Comparison of ENCODE assay signal across 21 cellular contexts in genomic region chr1:230750576-230750975, GRCh38. TPM values are rescaled to one million over a fixed set of nuclear protein-coding genes. Genes with fewer than 3 reads are reported as not detected.
A peak's percentile ranks its signal among the peaks of the same experiment; 100 is the strongest.
DNase-seq lines count a peak whose midpoint lies in the region; ATAC-seq and TF ChIP-seq lines count a peak whose summit lies in the region.
"Had no signal": no experiment of that assay in that cellular context is flagged by ENCODE, and none has a peak within 500 bp of the region (broad histone marks: within the 10 kb centered on the region; RNA-seq: fewer than 3 reads in every experiment).

No MANE protein-coding gene starts in this region.

- H3K27me3 ChIP-seq in endodermal cell (ENCODE audit: control insufficient read depth, insufficient read depth, low read length, poor library complexity, severe bottlenecking) (no peaks in the 10 kb centered on the region), neuronal stem cell (ENCODE audit: control insufficient read depth in 3 of 3, insufficient read depth in 3 of 3, low read depth in 1 of 3, low read length in 3 of 3) (peaks cover 0 to 3% (median 0%) of the 10 kb centered on the region in 3 experiments)
- H3K27me3 ChIP-seq: tibial artery had no signal

- no peak overlapping the region for H2BK5ac ChIP-seq in neuronal stem cell (ENCODE audit: low read length)

- H4K91ac ChIP-seq in neuronal stem cell (ENCODE audit: low read depth, low read length, poor library complexity), result peak overlapping the region; percentile 44

- H3K9ac ChIP-seq in endodermal cell (ENCODE audit: extremely low read depth, low read length, poor library complexity, severe bottlenecking), result no peak overlapping the region
- no peak overlapping the region for H3K9ac ChIP-seq in neuronal stem cell (ENCODE audit: low read depth, low read length, poor library complexity)

- H3K27ac Mint-ChIP-seq in endodermal cell, result peak overlapping the region; percentile 58
- H3K27ac Mint-ChIP-seq: immature natural killer cell had no signal

- H2AK5ac ChIP-seq in neuronal stem cell (ENCODE audit: low read depth, low read length), result peak overlapping the region; percentile 54

- H3K23ac ChIP-seq in neuronal stem cell (ENCODE audit: low read depth, low read length, poor library complexity), result no peak overlapping the region

- no peak overlapping the region for H2AFZ ChIP-seq in neuronal stem cell (ENCODE audit: low read length)

- no peak overlapping the region for H2BK12ac ChIP-seq in neuronal stem cell (ENCODE audit: low read length)

- no peak overlapping the region for H3K4me2 ChIP-seq in neuronal stem cell (ENCODE audit: insufficient read depth, low read length, poor library complexity, severe bottlenecking)

- H3K4me1 Mint-ChIP-seq in endodermal cell, result peaks cover 41% of the 10 kb centered on the region

- H4K8ac ChIP-seq in neuronal stem cell (ENCODE audit: low read depth, low read length), result no peak overlapping the region

- no peak overlapping the region for H3K14ac ChIP-seq in neuronal stem cell (ENCODE audit: low read length)

- H3K36me3 Mint-ChIP-seq in endodermal cell (ENCODE audit: low read depth), result no peaks in the 10 kb centered on the region
- H3K36me3 Mint-ChIP-seq: CD4-positive, alpha-beta memory T cell; immature natural killer cell had no signal

- H3K9me3 ChIP-seq in endodermal cell (ENCODE audit: control insufficient read depth, low read length) (no peaks in the 10 kb centered on the region), neuronal stem cell (replicated peaks in 1 of 2; ENCODE audit: control insufficient read depth in 2 of 2, insufficient read depth in 1 of 2, low read depth in 1 of 2, low read length in 2 of 2) (no peaks in the 10 kb centered on the region)
- H3K9me3 ChIP-seq: tibial artery had no signal

- no peak for ATAC-seq in activated CD4-positive, CD25-positive, alpha-beta regulatory T cell treated with anti-CD3 and anti-CD28 coated beads, Interleukin-2, amount 50 U/mL, for 24 hours
- ATAC-seq in HG02678 (IDR thresholded peaks at IDR 0.05; ENCODE audit: unreplicated experiment) (no peak), HG03442 (IDR thresholded peaks at IDR 0.05; ENCODE audit: unreplicated experiment) (no peak)
- ATAC-seq: K562 had no signal

- H3K27ac ChIP-seq in C4-2B (peak overlapping the region; percentile 92), endodermal cell (ENCODE audit: low read depth, low read length) (no peak overlapping the region), neuronal stem cell (replicated peaks; ENCODE audit: low read length) (no peak overlapping the region)
- H3K27ac ChIP-seq: tibial artery had no signal

- 96% methylated on average over 5 of the region's 5 CpGs; no CpG with 5 or more reads in 1 of the 2 experiments for WGBS in endodermal cell (ENCODE audit: insufficient coverage in 1 of 2, insufficient read length in 1 of 2), 2 experiments
- no CpG with 5 or more reads among the region's 5 CpGs for WGBS in neuronal stem cell (ENCODE audit: extremely low coverage in 2 of 2, insufficient read length in 2 of 2, insufficient replicate concordance in 1 of 2), 2 donors

- DNase-seq in NCI-H69 (lab: John Stamatoyannopoulos, UW), result peak; percentile 61
- DNase-seq in endodermal cell, result no peak
- DNase-seq in neuronal stem cell (ENCODE audit: low spot score), result no peak
- DNase-seq in stimulated activated CD4-positive, alpha-beta T cell treated with anti-CD3 and anti-CD28 coated beads, Interleukin-4, amount 100 ng/mL, for 4 hours, result no peak
- DNase-seq: activated CD4-positive, alpha-beta T cell treated with anti-CD3 and anti-CD28 coated beads for 1 hour; CD4-positive, alpha-beta memory T cell; effector CD4-positive, alpha-beta T cell; H9; immature natural killer cell; mammary epithelial cell; MV-4-11; NCI-H2081 treated with DMSO at 0.1 percent for 48 hours; NCI-H524; tibial artery had no signal

- no peak overlapping the region for H2BK120ac ChIP-seq in neuronal stem cell (ENCODE audit: low read depth, low read length)

- H3K27me3 Mint-ChIP-seq in endodermal cell (ENCODE audit: insufficient read depth), result no peaks in the 10 kb centered on the region

- no peak for TF ChIP-seq CTCF in C4-2B (conservative IDR thresholded peaks at IDR 0.05)
- no peak for TF ChIP-seq CTCF in endodermal cell (conservative IDR thresholded peaks at IDR 0.05)

- no peaks in the 10 kb centered on the region for H3K36me3 ChIP-seq in endodermal cell (ENCODE audit: control insufficient read depth, insufficient read depth, low read length)
- no peaks in the 10 kb centered on the region for H3K36me3 ChIP-seq in neuronal stem cell (replicated peaks in 1 of 2; ENCODE audit: control insufficient read depth in 2 of 2, insufficient read depth in 2 of 2, low read length in 2 of 2)
- H3K36me3 ChIP-seq: tibial artery had no signal

- no peaks in the 10 kb centered on the region for H3K9me3 Mint-ChIP-seq in endodermal cell
- H3K9me3 Mint-ChIP-seq: CD4-positive, alpha-beta memory T cell; H9; immature natural killer cell had no signal

- H3K4ac ChIP-seq in neuronal stem cell (ENCODE audit: low read length), result no peak overlapping the region

- H3K79me1 ChIP-seq in neuronal stem cell (ENCODE audit: low read depth, low read length), result no peaks in the 10 kb centered on the region

- peaks cover 10% of the 10 kb centered on the region for H3K4me1 ChIP-seq in endodermal cell (ENCODE audit: control insufficient read depth, insufficient read depth, low read length)
- H3K4me1 ChIP-seq in neuronal stem cell (ENCODE audit: control insufficient read depth in 2 of 2, insufficient read depth in 1 of 2, low read depth in 1 of 2, low read length in 2 of 2), result peaks cover 15 to 30% of the 10 kb centered on the region in 2 donors

- H3K4me3 Mint-ChIP-seq in endodermal cell, result no peak overlapping the region
- H3K4me3 Mint-ChIP-seq: CD4-positive, alpha-beta memory T cell; immature natural killer cell had no signal

- H3K4me3 ChIP-seq in endodermal cell (ENCODE audit: low read length) (no peak overlapping the region), neuronal stem cell (ENCODE audit: low read length in 2 of 2) (no peak overlapping the region)
- H3K4me3 ChIP-seq: K562, tibial artery had no signal

- peak overlapping the region; percentile 29 for H2BK15ac ChIP-seq in neuronal stem cell (ENCODE audit: low read length)

- H3K18ac ChIP-seq in neuronal stem cell (ENCODE audit: low read length), result peak overlapping the region; percentile 50

RNA-seq across cellular contexts. Expression of gene CAPN9, which starts 3.4 kb away (rescaled TPM):
- total RNA-seq in endodermal cell, result 1 to 10 TPM; 1.1 TPM
- polyA plus RNA-seq in endodermal cell (2013, experiment 1 of 2), result 0.93 TPM
- 0.33 TPM for polyA plus RNA-seq in endodermal cell (2013, experiment 2 of 2)
- polyA plus RNA-seq in neuronal stem cell (2013, experiment 1 of 2), result 0.15 TPM
- polyA plus RNA-seq in neuronal stem cell (2013, experiment 2 of 2), result 0.26 TPM
- total RNA-seq: CD4-positive, alpha-beta memory T cell; K562; mammary epithelial cell; SK-MEL-5 had no signal
- polyA plus RNA-seq: immature natural killer cell, K562, mammary epithelial cell had no signal

RNA-seq across cellular contexts. Expression of gene AGT, which starts 36.7 kb away (rescaled TPM):
- not detected for total RNA-seq in endodermal cell
- 0.82 TPM for polyA plus RNA-seq in endodermal cell (2013, experiment 1 of 2)
- 0.21 TPM for polyA plus RNA-seq in endodermal cell (2013, experiment 2 of 2)
- polyA plus RNA-seq in neuronal stem cell (2013, experiment 1 of 2), result 0.20 TPM
- 0.22 TPM for polyA plus RNA-seq in neuronal stem cell (2013, experiment 2 of 2)
- total RNA-seq: CD4-positive, alpha-beta memory T cell; H9; SK-MEL-5 had no signal
- polyA plus RNA-seq: CD4-positive, alpha-beta memory T cell; immature natural killer cell; K562; mammary epithelial cell; neural cell had no signal
